ENCODE assay signal across 1 cellular context in genomic region chrX:81259008-81259713, GRCh38.
TF ChIP-seq lines count a peak whose summit lies in the region.

No MANE protein-coding gene starts in this region.

TF ChIP-seq in IMR-90, 13 proteins besides CTCF, POLR2A, EP300 and RAD21 (continued from another document):
- no peak for TF ChIP-seq MAZ (IDR thresholded peaks at IDR 0.05; ENCODE audit: borderline replicate concordance, low read depth, low read length)
TF ChIP-seq in IMR-90: peak in this region for 0.
